In the genomic region with DNA sequence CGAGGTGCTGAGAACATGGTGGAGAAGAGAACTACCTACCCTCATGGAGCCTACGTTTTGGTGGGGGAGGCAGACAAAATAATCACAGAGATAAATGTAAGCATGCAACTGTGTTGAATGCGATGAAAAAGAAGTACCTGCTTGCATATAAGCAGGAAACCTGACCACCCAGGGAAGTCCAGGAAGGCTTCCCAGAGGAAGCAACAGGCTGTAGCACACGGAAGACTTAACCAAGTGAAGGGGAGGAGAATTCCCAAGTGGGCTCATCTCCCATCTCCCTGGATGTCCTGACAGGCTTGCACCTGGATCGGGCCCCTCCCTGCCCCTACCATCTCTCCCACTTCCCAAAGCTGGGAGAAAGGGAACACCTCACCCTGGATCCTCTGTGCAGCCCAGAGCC, we compare ENCODE assay signal across 1 cellular context.
TF ChIP-seq lines count a peak whose summit lies in the region.

No MANE protein-coding gene starts in this region.

TF ChIP-seq in GM23338, 12 proteins besides CTCF, POLR2A, EP300 and RAD21 (continued from another document):
- no peak for TF ChIP-seq ZNF331 (CRISPR knock-in tag; IDR thresholded peaks at IDR 0.05; ENCODE audit: low read depth)
- TF ChIP-seq EZH2phosphoT487 (IDR thresholded peaks at IDR 0.05; ENCODE audit: unreplicated experiment): no peak
